ENCODE assay signal across 11 cellular contexts in the genomic region with DNA sequence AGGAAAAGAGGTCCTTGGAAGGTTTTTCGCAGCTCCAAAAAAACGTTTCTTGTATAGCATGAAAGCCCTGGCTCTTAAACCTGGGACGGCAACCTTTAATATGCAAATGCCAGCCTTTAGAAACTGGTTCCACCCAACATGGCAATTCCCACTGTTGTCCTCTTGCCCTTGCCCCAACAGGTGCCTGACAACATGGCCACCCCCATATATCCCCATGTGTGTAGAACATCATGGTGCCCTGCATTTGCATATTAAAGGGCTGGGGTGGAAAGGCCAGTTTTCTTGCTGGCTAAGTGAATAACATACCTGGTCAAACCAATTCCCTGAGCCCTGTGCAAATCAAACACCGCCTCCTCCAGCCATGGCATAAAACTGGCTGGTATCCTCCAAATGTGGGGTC. TPM values are rescaled to one million over a fixed set of nuclear protein-coding genes. Genes with fewer than 3 reads are reported as not detected.
"Had no signal": no experiment of that assay in that cellular context is flagged by ENCODE, and none has a peak within 500 bp of the region (broad histone marks: within the 10 kb centered on the region; RNA-seq: fewer than 3 reads in every experiment).

No MANE protein-coding gene starts in this region.

- H3K9me3 ChIP-seq: HAP-1 had no signal

- H2AFZ ChIP-seq: GM23248 had no signal

- H3K4me1 ChIP-seq: HAP-1 had no signal

- ATAC-seq: HCT116, K562 had no signal

- H3K36me3 ChIP-seq: HAP-1 had no signal

- H3K9ac ChIP-seq: GM23248 had no signal

- FAIRE-seq: HTR-8/SVneo, K562 had no signal

- H3K4me3 ChIP-seq: GM23248, HAP-1, K562 had no signal

- DNase-seq: GM23248, H7, HFFc6, IMR-90, KG1 had no signal

- H3K27ac ChIP-seq: GM23248 had no signal

RNA-seq across cellular contexts. Expression of gene GLRA3, which starts 26.0 kb away (rescaled TPM):
- total RNA-seq: GM23248, H4, HFFc6, HT-29, IMR-90 had no signal
- polyA plus RNA-seq: GM23248, IMR-90 had no signal
